28 cellular contexts compared by ENCODE assay signal in genomic region chr5:133912951-133913350, GRCh38.
"Had no signal": no experiment of that assay in that cellular context is flagged by ENCODE, and none has a peak within 500 bp of the region (broad histone marks: within the 10 kb centered on the region; RNA-seq: fewer than 3 reads in every experiment).

No MANE protein-coding gene starts in this region.

- H3K27ac ChIP-seq: ascending aorta, brain microvascular endothelial cell, dorsolateral prefrontal cortex, esophagus muscularis mucosa, foreskin keratinocyte, gastrocnemius medialis, heart left ventricle had no signal

- H3K27me3 ChIP-seq: ascending aorta, brain microvascular endothelial cell, dorsolateral prefrontal cortex, esophagus muscularis mucosa, gastrocnemius medialis, heart left ventricle had no signal

- H3K4me1 ChIP-seq: ascending aorta, esophagus muscularis mucosa, foreskin keratinocyte, gastrocnemius medialis had no signal

- H3K9me3 ChIP-seq: ascending aorta, esophagus muscularis mucosa, gastrocnemius medialis, heart left ventricle had no signal

- ATAC-seq: activated CD4-positive, alpha-beta T cell treated with anti-CD3 and anti-CD28 coated beads for 36 hours; activated CD8-positive, alpha-beta memory T cell treated with anti-CD3 and anti-CD28 coated beads, Interleukin-2, amount 10 ng/mL, durations not matched to agents 7 days and 5 days; activated CD8-positive, alpha-beta T cell treated with anti-CD3 and anti-CD28 coated beads, Interleukin-2, amount 10 ng/mL, durations not matched to agents 7 days and 5 days; activated naive CD4-positive, alpha-beta T cell treated with anti-CD3 and anti-CD28 coated beads, Interleukin-2, amount 50 U/mL, for 72 hours; foreskin keratinocyte; gastrocnemius medialis; heart left ventricle had no signal

- DNase-seq: activated CD4-positive, alpha-beta memory T cell treated with anti-CD3 and anti-CD28 coated beads for 36 hours; activated CD4-positive, alpha-beta T cell treated with anti-CD3 and anti-CD28 coated beads for 36 hours; activated CD4-positive, alpha-beta T cell treated with anti-CD3 and anti-CD28 coated beads, Interleukin-2, amount 10 ng/mL, durations not matched to agents 24 days and 14 days; activated CD4-positive, CD25-positive, alpha-beta regulatory T cell; activated CD4-positive, CD25-positive, alpha-beta regulatory T cell treated with anti-CD3 and anti-CD28 coated beads, Interleukin-2, amount 50 U/mL, for 72 hours; activated CD8-positive, alpha-beta memory T cell treated with anti-CD3 and anti-CD28 coated beads, Interleukin-2, amount 10 ng/mL, durations not matched to agents 7 days and 5 days; activated CD8-positive, alpha-beta memory T cell treated with anti-CD3 and anti-CD28 coated beads, Interleukin-2, amount 50 U/mL, for 4 hours; activated CD8-positive, alpha-beta T cell treated with anti-CD3 and anti-CD28 coated beads, Interleukin-2, amount 10 ng/mL, durations not matched to agents 7 days and 5 days; activated effector memory CD4-positive, alpha-beta T cell treated with anti-CD3 and anti-CD28 coated beads, Interleukin-2, amount 50 U/mL, for 16 hours; activated naive CD4-positive, alpha-beta T cell; activated naive CD4-positive, alpha-beta T cell treated with anti-CD3 and anti-CD28 coated beads, Interleukin-2, amount 10 ng/mL, durations not matched to agents 7 days and 5 days; activated naive CD8-positive, alpha-beta T cell treated with anti-CD3 and anti-CD28 coated beads, Interleukin-2, amount 10 ng/mL, durations not matched to agents 7 days and 5 days; activated T-cell treated with anti-CD3 and anti-CD28 coated beads, Interleukin-2, amount 50 U/mL, for 1 hour; activated T-cell treated with anti-CD3 and anti-CD28 coated beads, Interleukin-2, amount 50 U/mL, for 48 hours; brain microvascular endothelial cell; caudate nucleus; dorsolateral prefrontal cortex; effector memory CD4-positive, alpha-beta T cell; erythroblast; foreskin keratinocyte; gastrocnemius medialis; glutamatergic neuron; heart left ventricle; T-helper 2 cell had no signal

- H3K4me3 ChIP-seq: ascending aorta, dorsolateral prefrontal cortex, esophagus muscularis mucosa, gastrocnemius medialis, heart left ventricle had no signal

- H3K36me3 ChIP-seq: ascending aorta, brain microvascular endothelial cell, esophagus muscularis mucosa, gastrocnemius medialis, heart left ventricle had no signal

- FAIRE-seq: colon had no signal
